In genomic region chr1:18913065-18913502, GRCh38 we compare ENCODE assay signal across 1 cellular context.
TF ChIP-seq lines count a peak whose summit lies in the region.

No MANE protein-coding gene starts in this region.

TF ChIP-seq in HepG2, 621 proteins besides CTCF, POLR2A, EP300 and RAD21 (continued from another document and continues in another):
- TF ChIP-seq ZBED4 (CRISPR knock-in tag; IDR thresholded peaks at IDR 0.05; ENCODE audit: borderline replicate concordance) (peak; percentile 58; the same call in 1 of the 2 replicates), ZNF549 (CRISPR knock-in tag; IDR thresholded peaks at IDR 0.05) (no peak), SAFB2 (CRISPR knock-in tag; IDR thresholded peaks at IDR 0.05; ENCODE audit: borderline replicate concordance, low read depth) (no peak), ETS1 (CRISPR knock-in tag; IDR thresholded peaks at IDR 0.05) (no peak), SMARCC2 (IDR thresholded peaks at IDR 0.05) (no peak), ZFP37 (CRISPR knock-in tag; IDR thresholded peaks at IDR 0.05; ENCODE audit: borderline replicate concordance) (peak; percentile 55; the same call in 1 of the 2 replicates), ZNF710 (CRISPR knock-in tag; IDR thresholded peaks at IDR 0.05; ENCODE audit: borderline replicate concordance) (peak; percentile 75; the same call in 1 of the 2 replicates), ZFY (CRISPR knock-in tag; IDR thresholded peaks at IDR 0.05) (no peak; the same call in 1 of the 2 replicates), ZNF777 (CRISPR knock-in tag; IDR thresholded peaks at IDR 0.05) (0 out of 2 replicates have a peak, but pooled peaks have one; percentile 37), ZNF513 (CRISPR knock-in tag; conservative IDR thresholded peaks at IDR 0.05) (no peak), ZFP82 (CRISPR knock-in tag; IDR thresholded peaks at IDR 0.05; ENCODE audit: borderline replicate concordance) (no peak), ZSCAN9 (CRISPR knock-in tag; IDR thresholded peaks at IDR 0.05; ENCODE audit: borderline replicate concordance) (no peak), GPBP1L1 (CRISPR knock-in tag; IDR thresholded peaks at IDR 0.05) (no peak), ZNF792 (CRISPR knock-in tag; IDR thresholded peaks at IDR 0.05) (0 out of 2 replicates have a peak, but pooled peaks have one; percentile 33), FOXA3 (CRISPR knock-in tag; IDR thresholded peaks at IDR 0.05) (no peak), PLRG1 (conservative IDR thresholded peaks at IDR 0.05) (no peak), LRRFIP1 (CRISPR knock-in tag; conservative IDR thresholded peaks at IDR 0.05) (no peak), MXD3 (CRISPR knock-in tag; IDR thresholded peaks at IDR 0.05) (no peak), RERE (CRISPR knock-in tag; IDR thresholded peaks at IDR 0.05; ENCODE audit: low read depth) (no peak), XBP1 (CRISPR knock-in tag; IDR thresholded peaks at IDR 0.05) (no peak), HINFP (CRISPR knock-in tag; IDR thresholded peaks at IDR 0.05; ENCODE audit: low read depth) (no peak), ZNF44 (CRISPR knock-in tag; IDR thresholded peaks at IDR 0.05) (no peak), CENPX (CRISPR knock-in tag; IDR thresholded peaks at IDR 0.05) (no peak), TBX3 (IDR thresholded peaks at IDR 0.05; ENCODE audit: borderline replicate concordance) (no peak), ZNF530 (CRISPR knock-in tag; IDR thresholded peaks at IDR 0.05; ENCODE audit: low read depth) (no peak), TEF (CRISPR knock-in tag; IDR thresholded peaks at IDR 0.05) (no peak)
